ENCODE assay signal across 16 cellular contexts in genomic region chr4:152308925-152309324, GRCh38.
DNase-seq lines count a peak whose midpoint lies in the region; ATAC-seq and TF ChIP-seq lines count a peak whose summit lies in the region.
"Had no signal": no experiment of that assay in that cellular context is flagged by ENCODE, and none has a peak within 500 bp of the region (broad histone marks: within the 10 kb centered on the region; RNA-seq: fewer than 3 reads in every experiment).

No MANE protein-coding gene starts in this region.

- no peak overlapping the region for H2AK5ac ChIP-seq in mesendoderm (ENCODE audit: low read length)

- no peak overlapping the region for H3K56ac ChIP-seq in mesendoderm (ENCODE audit: low read length)

- no peak for ATAC-seq in GM19351 (IDR thresholded peaks at IDR 0.05; ENCODE audit: unreplicated experiment)
- no peak for ATAC-seq in heart right ventricle
- ATAC-seq: stimulated activated effector memory CD8-positive, alpha-beta T cell treated with anti-CD3 and anti-CD28 coated beads, Interleukin-12 subunit alpha, Interleukin-12 subunit beta, amount 100 ng/mL, for 72 hours had no signal

- no peak overlapping the region for H4K8ac ChIP-seq in mesendoderm (ENCODE audit: low read depth, low read length)

- H3K9ac ChIP-seq in SK-N-MC (ENCODE audit: insufficient read length), result no peak overlapping the region
- no peak overlapping the region for H3K9ac ChIP-seq in mesendoderm (ENCODE audit: low read length)

- intact Hi-C loops in heart right ventricle (cut with DNase I), result no loop called here

- no peak overlapping the region for H2BK120ac ChIP-seq in mesendoderm (ENCODE audit: low read depth, low read length)

- peak overlapping the region; percentile 59 for H3K4me3 ChIP-seq in SK-N-MC
- no peak overlapping the region for H3K4me3 ChIP-seq in mesendoderm (ENCODE audit: low read length)
- H3K4me3 ChIP-seq in heart right ventricle, result no peak overlapping the region
- H3K4me3 ChIP-seq: right atrium auricular region, thoracic aorta had no signal

- H3K4me1 ChIP-seq in mesendoderm (ENCODE audit: control insufficient read depth, low read depth, low read length) (no peaks in the 10 kb centered on the region), heart right ventricle (no peaks in the 10 kb centered on the region)
- H3K4me1 ChIP-seq: right atrium auricular region had no signal

- H3K79me2 ChIP-seq in mesendoderm (ENCODE audit: control insufficient read depth, insufficient read depth, low read length), result no peaks in the 10 kb centered on the region

- H3K4ac ChIP-seq in mesendoderm (ENCODE audit: low read depth, low read length), result no peak overlapping the region

- no peak overlapping the region for H3K23ac ChIP-seq in mesendoderm (ENCODE audit: low read length)

- H4K5ac ChIP-seq in mesendoderm (ENCODE audit: low read length), result no peak overlapping the region

- H3K4me2 ChIP-seq in mesendoderm (ENCODE audit: low read length), result no peak overlapping the region

- H3K27ac ChIP-seq in SK-N-MC (peak overlapping the region; percentile 86), mesendoderm (ENCODE audit: low read depth, low read length) (no peak overlapping the region), heart right ventricle (no peak overlapping the region)
- H3K27ac ChIP-seq: right atrium auricular region, thoracic aorta had no signal

- TF ChIP-seq CTCF in heart right ventricle (IDR thresholded peaks at IDR 0.05), result no peak

- H3K36me3 ChIP-seq in SK-N-MC (ENCODE audit: insufficient read depth, low read length) (no peaks in the 10 kb centered on the region), mesendoderm (ENCODE audit: control insufficient read depth, insufficient read depth, low read length) (no peaks in the 10 kb centered on the region), heart right ventricle (no peaks in the 10 kb centered on the region)
- H3K36me3 ChIP-seq: right atrium auricular region, thoracic aorta had no signal

- H3K9me3 ChIP-seq in SK-N-MC (ENCODE audit: low read depth, low read length) (no peaks in the 10 kb centered on the region), heart right ventricle (no peaks in the 10 kb centered on the region)
- H3K9me3 ChIP-seq: right atrium auricular region, thoracic aorta had no signal

- WGBS in mesendoderm (ENCODE audit: extremely low coverage, insufficient coverage, low lambda C conversion rate), result no CpG with 5 or more reads among the region's 4 CpGs
- WGBS in heart right ventricle, 2 donors, result 73 to 74% methylated on average over 4 of the region's 4 CpGs

- no peak overlapping the region for H2BK5ac ChIP-seq in mesendoderm (ENCODE audit: low read length)

- H2BK15ac ChIP-seq in mesendoderm (replicated peaks; ENCODE audit: low read depth), result no peak overlapping the region

- DNase-seq in DMS53 (lab: John Stamatoyannopoulos, UW) (peak; percentile 91), NCI-H1417 (lab: John Stamatoyannopoulos, UW) (peak in 2 of 3 experiments; percentile 79 to 96), NCI-H345 (lab: John Stamatoyannopoulos, UW) (peak; percentile 73), SK-N-MC (ENCODE audit: low read depth, low spot score) (no peak), mesendoderm (no peak), heart right ventricle (no peak)
- no peak for DNase-seq in stimulated activated CD4-positive, alpha-beta T cell treated with anti-CD3 and anti-CD28 coated beads, Interleukin-12 subunit alpha, Interleukin-12 subunit beta, amount 100 ng/mL, for 4 hours
- DNase-seq: activated CD4-positive, alpha-beta T cell treated with anti-CD3 and anti-CD28 coated beads, Interleukin-2, amount 50 U/mL, for 1 hour; CD4-positive, alpha-beta T cell; dermis blood vessel endothelial cell; NCI-H2107; occipital lobe had no signal

- H3K18ac ChIP-seq in mesendoderm (ENCODE audit: low read length), result no peak overlapping the region

- H3K27me3 ChIP-seq in mesendoderm (ENCODE audit: insufficient read depth, low read length, poor library complexity) (no peaks in the 10 kb centered on the region), heart right ventricle (no peaks in the 10 kb centered on the region)
- H3K27me3 ChIP-seq: right atrium auricular region had no signal

- H3K79me1 ChIP-seq in mesendoderm (ENCODE audit: low read length), result no peaks in the 10 kb centered on the region

Comparison
In these comparisons a context has a peak if more than half of its experiments do, and no peak if none do; other contexts are left out.
1. DNase-seq: peak in DMS53 (single experiment), NCI-H1417 (2 of 3) and NCI-H345 (single experiment); none in SK-N-MC (single experiment), stimulated activated CD4-positive, alpha-beta T cell treated with anti-CD3 and anti-CD28 coated beads, Interleukin-12 subunit alpha, Interleukin-12 subunit beta, amount 100 ng/mL, for 4 hours (single experiment), mesendoderm (single experiment) and heart right ventricle (0 of 2).